In genomic region chr12:64611430-64612286, GRCh38 we compare ENCODE assay signal across 8 cellular contexts. TPM values are rescaled to one million over a fixed set of nuclear protein-coding genes. Genes with fewer than 3 reads are reported as not detected.
DNase-seq lines count a peak whose midpoint lies in the region; ATAC-seq, FAIRE-seq and TF ChIP-seq lines count a peak whose summit lies in the region.

No MANE protein-coding gene starts in this region.

- CTCF ChIA-PET in H1 (lab: Charles Lee; ENCODE audit: partially characterized antibody): interaction anchor here (0.9 to 2.2 kb wide), 8 partner anchors 10 to 84 kb away, joined by 3 to 6 read pairs (median 4); no protein-coding TSS in a partner anchor

- H3K79me2 ChIP-seq in H1 (ENCODE audit: control insufficient read depth in 1 of 2, insufficient read depth in 2 of 2, low read length in 2 of 2): peaks cover 17 to 57% of the 10 kb centered on the region in 2 experiments

- H2BK5ac ChIP-seq in H1 (ENCODE audit: low read depth, low read length): peak overlapping the region; percentile 35; the same call in 1 of the 2 replicates

- H3K18ac ChIP-seq in H1 (ENCODE audit: extremely low read depth, low read length): peak overlapping the region; percentile 72; the same call in 1 of the 2 replicates

- H4K91ac ChIP-seq in H1 (replicated peaks; ENCODE audit: insufficient read length, low read length): no peak overlapping the region

- no peak for ATAC-seq in GM21447 (IDR thresholded peaks at IDR 0.05; ENCODE audit: unreplicated experiment)

- TF ChIP-seq CTCF in AG09319 (IDR thresholded peaks at IDR 0.05; ENCODE audit: low read depth, low read length): peak; percentile 14
- TF ChIP-seq CTCF in WI38 (IDR thresholded peaks at IDR 0.05; ENCODE audit: low read depth, low read length): no peak
- no peak for TF ChIP-seq CTCF in H1 (IDR thresholded peaks at IDR 0.05; ENCODE audit: control extremely low read depth in 1 of 3, insufficient read depth in 1 of 3, low read depth in 1 of 3, low read length in 3 of 3)
- no peak for TF ChIP-seq CTCF in uterus (IDR thresholded peaks at IDR 0.05)

- no peak overlapping the region for H2BK15ac ChIP-seq in H1 (ENCODE audit: low read length)

- no peak for TF ChIP-seq EP300 in H1 (IDR thresholded peaks at IDR 0.05; ENCODE audit: borderline replicate concordance in 1 of 2, low read depth in 2 of 2, low read length in 2 of 2)

- H2AFZ ChIP-seq in H1 (ENCODE audit: low read length): no peak overlapping the region

- 0 out of 2 replicates have a peak overlapping the region, but pooled peaks have one; percentile 58 for H3K27ac ChIP-seq in H1 (ENCODE audit: low read depth, low read length)
- peak overlapping the region; percentile 84 to 97 for H3K27ac ChIP-seq in uterus

- H2BK20ac ChIP-seq in H1 (ENCODE audit: low read length): no peak overlapping the region; the same call in 1 of the 2 replicates

- H2BK12ac ChIP-seq in H1 (ENCODE audit: low read depth, low read length): no peak overlapping the region

- no peak overlapping the region for H4K8ac ChIP-seq in H1 (ENCODE audit: extremely low read depth, insufficient read depth, low read length)

- POLR2A ChIA-PET in H1 (lab: Charles Lee; ENCODE audit: partially characterized antibody): interaction anchor here (0.7 to 3.9 kb wide), 12 partner anchors 10 to 208 kb away, joined by 3 to 34 read pairs (median 4); partner anchors contain the start of gene XPOT

- intact Hi-C loops in uterus (cut with DNase I; ENCODE audit: low total_unique reads): no loop called here

- no peak overlapping the region for H2AK5ac ChIP-seq in H1 (ENCODE audit: low read depth, low read length)

- no peak overlapping the region for H3K14ac ChIP-seq in H1 (ENCODE audit: insufficient read length)

- peak overlapping the region; percentile 87 to 95 for H3K4me2 ChIP-seq in H1 (ENCODE audit: insufficient read depth in 1 of 2, low read depth in 2 of 2, low read length in 2 of 2)

- peaks cover 0 to 4% of the 10 kb centered on the region in 2 experiments for H4K20me1 ChIP-seq in H1 (replicated peaks in 1 of 2; ENCODE audit: control insufficient read depth in 1 of 2, insufficient read depth in 2 of 2, low read length in 2 of 2)

- peak overlapping the region; percentile 36 for H3K4ac ChIP-seq in H1 (replicated peaks; ENCODE audit: insufficient read length, low read depth, low read length)

- peaks cover 0 to 6% (median 0%) of the 10 kb centered on the region in 4 experiments; a peak in 2 of 8 replicates for H3K36me3 ChIP-seq in H1 (ENCODE audit: control insufficient read depth in 2 of 4, insufficient read depth in 4 of 4, low read length in 3 of 4)
- no peaks in the 10 kb centered on the region for H3K36me3 ChIP-seq in mucosa of stomach (ENCODE audit: control insufficient read depth, insufficient read depth, low read length)
- H3K36me3 ChIP-seq in uterus: no peaks in the 10 kb centered on the region

- DNase-seq in AG09319 (ENCODE audit: extremely low read depth, low read depth) (no peak), HK-2 (ENCODE audit: unreplicated experiment) (peak; percentile 35), H1 (ENCODE audit: low read depth in 1 of 2, low spot score in 2 of 2) (no peak), uterus (peak; percentile 50 to 52), T1000 (lab: John Stamatoyannopoulos, UW) (no peak)

- no peak for TF ChIP-seq RAD21 in H1 (IDR thresholded peaks at IDR 0.05 in 1 of 2, conservative IDR thresholded peaks at IDR 0.05 in 1 of 2; ENCODE audit: low read depth in 2 of 2, low read length in 2 of 2)

- no peaks in the 10 kb centered on the region; the same call in 1 of the 2 replicates for H3K79me1 ChIP-seq in H1 (ENCODE audit: low read depth, low read length)

- no peak for FAIRE-seq in H1 (lab: Jason Lieb, UNC)

- WGBS in H1 (ENCODE audit: extremely low coverage in 1 of 2, insufficient coverage in 1 of 2, insufficient read length in 1 of 2, insufficient replicate concordance in 2 of 2, low coverage in 1 of 2, low lambda C conversion rate in 2 of 2, missing lambda C conversion rate in 1 of 2), 2 experiments: 9% methylated on average over 27 of the region's 28 CpGs; no CpG with 5 or more reads in 1 of the 2 experiments

- H3K56ac ChIP-seq in H1 (replicated peaks; ENCODE audit: insufficient read length, low read depth, low read length): no peak overlapping the region

- peak overlapping the region in 3 of 4 experiments; percentile 52 to 73 (median 57); a peak in 6 of 7 replicates for H3K9ac ChIP-seq in H1 (replicated peaks in 1 of 4; ENCODE audit: extremely low read depth in 1 of 4, low read depth in 3 of 4, low read length in 3 of 4)
- peak overlapping the region; percentile 81 for H3K9ac ChIP-seq in mucosa of stomach (ENCODE audit: low read length)

- peaks cover 17% of the 10 kb centered on the region for H3K23me2 ChIP-seq in H1 (ENCODE audit: low read depth, low read length)

- H3K27me3 ChIP-seq in H1 (replicated peaks in 1 of 4; ENCODE audit: control insufficient read depth in 3 of 4, extremely low read depth in 1 of 4, insufficient read depth in 3 of 4, low read length in 3 of 4) (no peaks in the 10 kb centered on the region), mucosa of stomach (ENCODE audit: control insufficient read depth, insufficient read depth, low read length) (no peaks in the 10 kb centered on the region), uterus (no peaks in the 10 kb centered on the region)

- no peak overlapping the region for H3K23ac ChIP-seq in H1 (ENCODE audit: insufficient read length)

- no peaks in the 10 kb centered on the region for H3K9me3 ChIP-seq in H1 (ENCODE audit: insufficient read depth in 2 of 2, low read depth in 1 of 2, low read length in 1 of 2)
- H3K9me3 ChIP-seq in mucosa of stomach (ENCODE audit: control insufficient read depth, low read length): no peaks in the 10 kb centered on the region
- H3K9me3 ChIP-seq in uterus: no peaks in the 10 kb centered on the region

- H2BK120ac ChIP-seq in H1 (replicated peaks; ENCODE audit: low read depth, low read length): no peak overlapping the region

- H3K4me1 ChIP-seq in H1 (replicated peaks in 1 of 4; ENCODE audit: control insufficient read depth in 3 of 4, insufficient read depth in 4 of 4, low read length in 3 of 4) (peaks cover 0 to 5% (median 1%) of the 10 kb centered on the region in 4 experiments; a peak in 4 of 7 replicates), mucosa of stomach (ENCODE audit: control insufficient read depth, insufficient read depth, low read length) (no peaks in the 10 kb centered on the region), uterus (peaks cover 3 to 4% of the 10 kb centered on the region in 2 donors)

- TF ChIP-seq POLR2A in H1 (IDR thresholded peaks at IDR 0.05; ENCODE audit: control extremely low read depth in 1 of 2, low read depth in 2 of 2, low read length in 2 of 2): no peak
- TF ChIP-seq POLR2A in uterus (IDR thresholded peaks at IDR 0.05): no peak

- H4K5ac ChIP-seq in H1 (ENCODE audit: insufficient read length, low read depth, low read length): no peak overlapping the region

- peak overlapping the region; percentile 78 for H3K4me3 ChIP-seq in WI38 (ENCODE audit: low read depth, low read length)
- H3K4me3 ChIP-seq in H1 (ENCODE audit: extremely low read depth in 1 of 4, insufficient read depth in 2 of 4, low read depth in 3 of 4, low read length in 4 of 4): peak overlapping the region; percentile 69 to 97 (median 91)
- peak overlapping the region; percentile 86 for H3K4me3 ChIP-seq in mucosa of stomach (ENCODE audit: low read length)
- peak overlapping the region; percentile 71 to 97 for H3K4me3 ChIP-seq in uterus

TF ChIP-seq in H1, 55 proteins besides CTCF, POLR2A, EP300 and RAD21 (continues in another document):
- TF ChIP-seq CREB1 (IDR thresholded peaks at IDR 0.05) (no peak), KDM4A (IDR thresholded peaks at IDR 0.05; ENCODE audit: low read depth, low read length, severe bottlenecking) (no peak), BCL11A (IDR thresholded peaks at IDR 0.05; ENCODE audit: low read depth in 2 of 2, low read length in 2 of 2) (no peak), EZH2 (IDR thresholded peaks at IDR 0.05; ENCODE audit: low read depth, low read length, severe bottlenecking) (no peak), SUZ12 (IDR thresholded peaks at IDR 0.05; ENCODE audit: low read length) (no peak), NRF1 (IDR thresholded peaks at IDR 0.05; ENCODE audit: low read depth, low read length) (no peak), TCF12 (IDR thresholded peaks at IDR 0.05; ENCODE audit: low read depth, low read length) (no peak), TEAD4 (IDR thresholded peaks at IDR 0.05; ENCODE audit: low read depth, low read length) (no peak), CTBP2 (IDR thresholded peaks at IDR 0.05; ENCODE audit: borderline replicate concordance, insufficient read depth, insufficient read length, low read length) (no peak), CHD2 (IDR thresholded peaks at IDR 0.05; ENCODE audit: low read length) (no peak), GABPA (IDR thresholded peaks at IDR 0.05; ENCODE audit: borderline replicate concordance, insufficient read depth, low read length) (no peak), CBX8 (IDR thresholded peaks at IDR 0.05; ENCODE audit: borderline replicate concordance, low read depth, low read length) (no peak), SP2 (IDR thresholded peaks at IDR 0.05; ENCODE audit: low read length) (no peak), KDM5A (IDR thresholded peaks at IDR 0.05; ENCODE audit: low read length) (no peak), GTF2F1 (IDR thresholded peaks at IDR 0.05; ENCODE audit: borderline replicate concordance, low read depth, low read length) (no peak)

RNA-seq across cellular contexts. Expression of gene RASSF3, which starts 1.4 kb away (rescaled TPM):
- 57.3 and 64.3 TPM in 2 replicates for total RNA-seq in H1 (2021; fragmentation: NEBNext Ultra II Directional; extraction: Animal tissue kit (Norgen Biotek cat#: 25700))
- polyA plus RNA-seq in H1 (2011; rRNA removed): 14.5 and 19.1 TPM in 2 replicates
- polyA plus RNA-seq in H1 (2011; cell fraction: cytosol; rRNA removed): 19.4 TPM
- polyA plus RNA-seq in H1 (2011; cell fraction: nucleus; rRNA removed): 19.3 TPM
- polyA plus RNA-seq in H1 (2012, experiment 1 of 2): 26.3 to 34.4 TPM (median 32.5 TPM) in 4 replicates
- polyA plus RNA-seq in H1 (2012, experiment 2 of 2): 6.5 TPM
- 22.2 TPM for polyA plus RNA-seq in H1 (2013, experiment 1 of 2)
- 22.1 TPM for polyA plus RNA-seq in H1 (2013, experiment 2 of 2)
- 81.0 and 81.3 TPM in 2 replicates for polyA minus RNA-seq in H1 (2011; rRNA and poly(A)+ RNA removed)
- 23.6 TPM for polyA minus RNA-seq in H1 (2011; cell fraction: cytosol; rRNA and poly(A)+ RNA removed)
- polyA minus RNA-seq in H1 (2011; cell fraction: nucleus; rRNA and poly(A)+ RNA removed): 22.0 TPM
- total RNA-seq in uterus: 10 to 100 TPM; 17.7 to 64.7 (median 29.2) TPM

Comparison
In these comparisons a context has a peak if more than half of its experiments do, and no peak if none do; other contexts are left out.
1. DNase-seq: peak in HK-2 (single experiment) and uterus (2 of 2); none in AG09319 (single experiment), H1 (0 of 2) and T1000 (single experiment).
2. Peak in every context shown above with its lines, with median percentiles within 50 percentile points of each other: H3K4me3 ChIP-seq.